Comparison of ENCODE assay signal across 1 cellular context in the genomic region with DNA sequence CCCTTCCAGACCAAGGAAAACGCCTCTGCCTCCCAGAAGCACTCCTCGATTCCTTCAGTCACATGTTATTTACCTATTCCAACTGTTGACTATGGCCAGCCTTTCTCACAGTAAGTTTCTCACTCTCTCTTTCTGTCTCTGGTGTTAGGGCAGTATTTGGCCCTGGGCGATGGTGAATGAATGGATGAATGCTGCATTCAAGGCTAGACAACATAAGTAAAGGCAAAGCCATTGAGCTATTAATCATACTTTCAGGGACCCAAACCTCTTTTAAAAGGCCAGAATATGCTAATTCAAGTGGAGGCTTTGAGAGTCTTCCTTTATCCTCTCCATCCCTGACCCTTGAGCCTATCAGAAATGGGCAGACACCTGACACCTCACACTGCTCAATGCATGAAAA.
TF ChIP-seq lines count a peak whose summit lies in the region.

No MANE protein-coding gene starts in this region.

TF ChIP-seq in H1, 55 proteins besides CTCF, POLR2A, EP300 and RAD21 (continued from another document):
- TF ChIP-seq RFX5 (IDR thresholded peaks at IDR 0.05; ENCODE audit: borderline replicate concordance, low read depth, low read length): no peak
- no peak for TF ChIP-seq BCL11A (IDR thresholded peaks at IDR 0.05; ENCODE audit: low read depth in 2 of 2, low read length in 2 of 2)
- no peak for TF ChIP-seq EGR1 (IDR thresholded peaks at IDR 0.05; ENCODE audit: borderline replicate concordance, low read depth, low read length)
- TF ChIP-seq USF2 (IDR thresholded peaks at IDR 0.05; ENCODE audit: low read length): no peak
- no peak for TF ChIP-seq KDM1A (IDR thresholded peaks at IDR 0.05; ENCODE audit: borderline replicate concordance, low read length)
- TF ChIP-seq EZH2 (IDR thresholded peaks at IDR 0.05; ENCODE audit: low read depth, low read length, severe bottlenecking): no peak
- no peak for TF ChIP-seq CEBPB (IDR thresholded peaks at IDR 0.05; ENCODE audit: low read depth, low read length)
- no peak for TF ChIP-seq SP2 (IDR thresholded peaks at IDR 0.05; ENCODE audit: low read length)
- TF ChIP-seq TAF7 (optimal IDR thresholded peaks at IDR 0.05; ENCODE audit: borderline replicate concordance, low read depth, low read length): no peak
- no peak for TF ChIP-seq CREB1 (IDR thresholded peaks at IDR 0.05)
- TF ChIP-seq SP1 (IDR thresholded peaks at IDR 0.05; ENCODE audit: low read depth, low read length): no peak
- no peak for TF ChIP-seq YY1 (IDR thresholded peaks at IDR 0.05; ENCODE audit: low read depth, low read length)
- no peak for TF ChIP-seq PHF8 (conservative IDR thresholded peaks at IDR 0.05; ENCODE audit: low read depth, low read length)
- no peak for TF ChIP-seq TCF12 (IDR thresholded peaks at IDR 0.05; ENCODE audit: low read depth, low read length)
- TF ChIP-seq KDM4A (IDR thresholded peaks at IDR 0.05; ENCODE audit: low read depth, low read length, severe bottlenecking): no peak
TF ChIP-seq in H1: peak in this region for 0.
